Comparison of ENCODE assay signal across 10 cellular contexts in the genomic region with DNA sequence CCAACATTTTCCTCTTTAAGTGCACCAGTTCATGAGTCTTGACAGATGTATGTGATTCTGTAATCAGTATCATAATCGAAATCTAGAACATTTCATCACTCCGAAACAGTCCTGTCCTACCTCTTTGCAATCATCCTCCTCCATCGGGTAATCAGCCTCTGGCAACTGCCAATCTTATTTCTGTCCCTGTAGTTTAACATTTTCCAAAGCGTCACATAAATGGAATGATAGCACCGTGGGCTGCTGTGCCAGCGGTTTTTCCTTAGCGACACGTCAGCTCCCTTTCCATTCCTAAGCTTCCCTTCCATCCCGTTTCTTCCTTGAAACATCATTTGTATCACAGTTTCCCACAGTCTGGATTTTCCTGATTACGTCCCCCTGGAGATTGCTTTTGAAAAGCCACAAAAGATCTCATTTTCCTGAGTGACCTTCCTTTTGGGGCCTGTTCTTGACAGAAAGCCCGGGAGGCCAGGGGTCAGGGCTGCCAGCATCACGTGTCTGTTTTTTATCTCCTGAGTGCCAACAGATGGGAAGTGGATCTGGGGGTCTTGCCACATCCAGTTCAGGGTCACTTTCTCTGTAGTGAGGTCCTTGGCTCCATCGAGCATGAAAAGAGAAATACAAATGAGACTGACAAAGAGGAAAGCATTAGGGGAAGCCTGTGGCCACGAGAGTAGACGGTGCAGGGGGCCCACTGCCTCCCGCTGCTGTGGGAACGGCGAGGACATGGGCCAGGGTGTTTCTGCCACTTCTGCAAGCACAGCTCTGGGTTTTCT. TPM values are rescaled to one million over a fixed set of nuclear protein-coding genes. Genes with fewer than 3 reads are reported as not detected.
DNase-seq lines count a peak whose midpoint lies in the region; ATAC-seq and TF ChIP-seq lines count a peak whose summit lies in the region.
"Had no signal": no experiment of that assay in that cellular context is flagged by ENCODE, and none has a peak within 500 bp of the region (broad histone marks: within the 10 kb centered on the region; RNA-seq: fewer than 3 reads in every experiment).

No MANE protein-coding gene starts in this region.

- H3K4me3 ChIP-seq in left lung (no peak overlapping the region), skin epidermis (no peak overlapping the region), GM23338 (no peak overlapping the region), OCI-LY7 (ENCODE audit: low read depth, low read length, poor library complexity, severe bottlenecking) (no peak overlapping the region)

- intact Hi-C loops in left lung (cut with DNase I) (no loop called here), OCI-LY7 (cut with micrococcal nuclease; ENCODE audit: unreplicated experiment) (no loop called here)

- H3K27me3 Mint-ChIP-seq in HFFc6 (ENCODE audit: insufficient read depth): no peaks in the 10 kb centered on the region
- peaks cover 5% of the 10 kb centered on the region for H3K27me3 Mint-ChIP-seq in GM23338 (ENCODE audit: insufficient read depth, low read depth, poor library complexity)
- H3K27me3 Mint-ChIP-seq: activated naive CD8-positive, alpha-beta T cell treated with anti-CD3 and anti-CD28 coated beads for 36 hours had no signal

- H3K27ac Mint-ChIP-seq in HFFc6 (peak overlapping the region; percentile 87), GM23338 (no peak overlapping the region)
- H3K27ac Mint-ChIP-seq: activated naive CD8-positive, alpha-beta T cell treated with anti-CD3 and anti-CD28 coated beads for 36 hours had no signal

- no peaks in the 10 kb centered on the region for H3K9me3 ChIP-seq in left lung
- no peaks in the 10 kb centered on the region for H3K9me3 ChIP-seq in OCI-LY7 (ENCODE audit: low read length)

- H2AFZ ChIP-seq in GM23338: no peak overlapping the region
- no peak overlapping the region for H2AFZ ChIP-seq in OCI-LY7 (ENCODE audit: low read length)

- TF ChIP-seq CTCF in HFFc6 (IDR thresholded peaks at IDR 0.05): no peak
- TF ChIP-seq CTCF in left lung (IDR thresholded peaks at IDR 0.05): no peak
- no peak for TF ChIP-seq CTCF in GM23338 (conservative IDR thresholded peaks at IDR 0.05; ENCODE audit: low read depth in 2 of 2)
- TF ChIP-seq CTCF in OCI-LY7 (conservative IDR thresholded peaks at IDR 0.05; ENCODE audit: low read length): no peak

- CTCF ChIA-PET in OCI-LY7 (lab: Charles Lee; ENCODE audit: unreplicated experiment): no interaction called here

- ATAC-seq in left lung (no peak), GM23338 (no peak), HG03175 (IDR thresholded peaks at IDR 0.05; ENCODE audit: unreplicated experiment) (no peak)

- POLR2A ChIA-PET in OCI-LY7 (lab: Charles Lee): no interaction called here

- no peaks in the 10 kb centered on the region for H3K9me3 Mint-ChIP-seq in HFFc6
- no peaks in the 10 kb centered on the region for H3K9me3 Mint-ChIP-seq in GM23338
- H3K9me3 Mint-ChIP-seq: activated naive CD8-positive, alpha-beta T cell treated with anti-CD3 and anti-CD28 coated beads for 36 hours had no signal

- no TSS peak for BruUV-seq in OCI-LY7 (replicated peaks; lab: Mats Ljungman, UMichigan)

- peak; percentile 67 for DNase-seq in HFFc6
- peak; percentile 76 to 95 for DNase-seq in dermis microvascular lymphatic vessel endothelial cell (ENCODE audit: low read depth in 2 of 2)
- peak in 1 of 2 donors; percentile 52 for DNase-seq in left lung
- no peak for DNase-seq in GM23338 (ENCODE audit: low spot score)
- DNase-seq in OCI-LY7 (ENCODE audit: low spot score): no peak
- no peak for DNase-seq in DMS79 (lab: John Stamatoyannopoulos, UW)
- DNase-seq: activated naive CD8-positive, alpha-beta T cell treated with anti-CD3 and anti-CD28 coated beads for 36 hours had no signal

- H3K27ac ChIP-seq in left lung (peak overlapping the region; percentile 58 to 66), skin epidermis (peak overlapping the region in 20 of 21 experiments; percentile 4 to 87 (median 68)), GM23338 (ENCODE audit: low read depth) (no peak overlapping the region; the same call in 1 of the 2 replicates), OCI-LY7 (ENCODE audit: low read depth, low read length, poor library complexity, severe bottlenecking) (no peak overlapping the region)
- H3K27ac ChIP-seq: KMS-11 had no signal

- no peaks in the 10 kb centered on the region for H3F3A ChIP-seq in GM23338 (replicated peaks; ENCODE audit: low read depth)

- H3K27me3 ChIP-seq in left lung (no peaks in the 10 kb centered on the region), GM23338 (ENCODE audit: insufficient read depth) (no peaks in the 10 kb centered on the region)

- H4K20me1 ChIP-seq in GM23338 (replicated peaks; ENCODE audit: insufficient read depth) (peaks cover 6% of the 10 kb centered on the region), OCI-LY7 (ENCODE audit: insufficient read depth, low read length) (no peaks in the 10 kb centered on the region)

- no peaks in the 10 kb centered on the region for H3K9me2 ChIP-seq in GM23338 (ENCODE audit: insufficient read depth)
- H3K9me2 ChIP-seq in OCI-LY7 (ENCODE audit: insufficient read depth, low read length): no peaks in the 10 kb centered on the region

- peaks cover 0 to 79% of the 10 kb centered on the region in 2 donors for H3K36me3 ChIP-seq in left lung
- peaks cover 11% of the 10 kb centered on the region; the same call in 1 of the 2 replicates for H3K36me3 ChIP-seq in GM23338 (ENCODE audit: insufficient read depth)
- peaks cover 7% of the 10 kb centered on the region for H3K36me3 ChIP-seq in OCI-LY7 (ENCODE audit: insufficient read depth, low read length)

- H3K79me2 ChIP-seq in GM23338 (replicated peaks; ENCODE audit: insufficient read depth) (peaks cover 2% of the 10 kb centered on the region; the same call in 1 of the 2 replicates), OCI-LY7 (ENCODE audit: insufficient read depth, low read depth, low read length) (no peaks in the 10 kb centered on the region)

- no peak overlapping the region for H3K4me2 ChIP-seq in GM23338
- H3K4me2 ChIP-seq in OCI-LY7 (ENCODE audit: low read length): no peak overlapping the region
- H3K4me2 ChIP-seq: KMS-11 had no signal

- peaks cover 18% of the 10 kb centered on the region for H3K36me3 Mint-ChIP-seq in HFFc6 (ENCODE audit: low read depth)
- H3K36me3 Mint-ChIP-seq in GM23338 (ENCODE audit: low read depth): peaks cover 32% of the 10 kb centered on the region

- H3K4me1 ChIP-seq in left lung (peaks cover 8 to 35% of the 10 kb centered on the region in 2 donors), GM23338 (ENCODE audit: insufficient read depth) (no peaks in the 10 kb centered on the region; the same call in 1 of the 2 replicates), OCI-LY7 (ENCODE audit: insufficient read depth, low read length, poor library complexity, severe bottlenecking) (no peaks in the 10 kb centered on the region)

- H3K4me1 Mint-ChIP-seq in HFFc6 (ENCODE audit: low read depth): peaks cover 49% of the 10 kb centered on the region
- H3K4me1 Mint-ChIP-seq in GM23338: peaks cover 12% of the 10 kb centered on the region
- H3K4me1 Mint-ChIP-seq: activated naive CD8-positive, alpha-beta T cell treated with anti-CD3 and anti-CD28 coated beads for 36 hours had no signal

- H3K4me3 Mint-ChIP-seq in HFFc6 (peak overlapping the region; percentile 13), GM23338 (no peak overlapping the region)
- H3K4me3 Mint-ChIP-seq: activated naive CD8-positive, alpha-beta T cell treated with anti-CD3 and anti-CD28 coated beads for 36 hours had no signal

TF ChIP-seq in GM23338, 12 proteins besides CTCF, POLR2A, EP300 and RAD21:
- no peak for TF ChIP-seq POLR2AphosphoS5 (IDR thresholded peaks at IDR 0.05; ENCODE audit: low read depth)
- TF ChIP-seq, protein P1, sequence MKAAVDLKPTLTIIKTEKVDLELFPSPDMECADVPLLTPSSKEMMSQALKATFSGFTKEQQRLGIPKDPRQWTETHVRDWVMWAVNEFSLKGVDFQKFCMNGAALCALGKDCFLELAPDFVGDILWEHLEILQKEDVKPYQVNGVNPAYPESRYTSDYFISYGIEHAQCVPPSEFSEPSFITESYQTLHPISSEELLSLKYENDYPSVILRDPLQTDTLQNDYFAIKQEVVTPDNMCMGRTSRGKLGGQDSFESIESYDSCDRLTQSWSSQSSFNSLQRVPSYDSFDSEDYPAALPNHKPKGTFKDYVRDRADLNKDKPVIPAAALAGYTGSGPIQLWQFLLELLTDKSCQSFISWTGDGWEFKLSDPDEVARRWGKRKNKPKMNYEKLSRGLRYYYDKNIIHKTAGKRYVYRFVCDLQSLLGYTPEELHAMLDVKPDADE (IDR thresholded peaks at IDR 0.05): no peak
- no peak for TF ChIP-seq ZNF114 (CRISPR knock-in tag; IDR thresholded peaks at IDR 0.05)
- TF ChIP-seq CREB1 (CRISPR knock-in tag; IDR thresholded peaks at IDR 0.05; ENCODE audit: low read depth): no peak
- TF ChIP-seq NANOG (IDR thresholded peaks at IDR 0.05; ENCODE audit: borderline replicate concordance): no peak
- no peak for TF ChIP-seq EZH2 (IDR thresholded peaks at IDR 0.05; ENCODE audit: low read depth, unreplicated experiment)

RNA-seq across cellular contexts. Expression of a gene that starts 31.6 kb away (rescaled TPM):
- 10 to 100 TPM; 35.5 to 47.3 (median 37.2) TPM for total RNA-seq in HFFc6 (2021; fragmentation: NEBNext Ultra II Directional; extraction: Animal tissue kit (Norgen Biotek cat#: 25700))
- total RNA-seq in dermis microvascular lymphatic vessel endothelial cell: 34.3 and 85.8 TPM in 2 replicates
- 10 to 100 TPM; 32.3 to 50.4 TPM for total RNA-seq in left lung
- total RNA-seq in GM23338 (2014; rRNA removed; shearing (Covaris generic)): 12.7 TPM in 2 replicates
- 22.3 and 27.1 TPM in 2 replicates for polyA plus RNA-seq in GM23338 (2016; fragmentation: Nextera tagmentation; extraction: Ambion mirVana)
- 12.4 and 18.1 TPM in 2 replicates for total RNA-seq in OCI-LY7 (2014; rRNA removed; shearing (Covaris generic))
- 22.1 and 23.0 TPM in 2 replicates for total RNA-seq in OCI-LY7 (2022)

RNA-seq across cellular contexts. Expression of a gene that starts 47.8 kb away (rescaled TPM):
- 10 to 100 TPM; 48.2 to 69.3 (median 49.4) TPM for total RNA-seq in HFFc6 (2021; fragmentation: NEBNext Ultra II Directional; extraction: Animal tissue kit (Norgen Biotek cat#: 25700))
- total RNA-seq in dermis microvascular lymphatic vessel endothelial cell (68.0 and 112 TPM in 2 replicates), left lung (100 to 1,000 TPM; 206 to 210 TPM), OCI-LY7 (2022) (38.3 and 45.2 TPM in 2 replicates)
- 126 and 164 TPM in 2 replicates for total RNA-seq in GM23338 (2014; rRNA removed; shearing (Covaris generic))
- polyA plus RNA-seq in GM23338 (2016; fragmentation: Nextera tagmentation; extraction: Ambion mirVana): 126 and 137 TPM in 2 replicates
- total RNA-seq in OCI-LY7 (2014; rRNA removed; shearing (Covaris generic)): 30.8 and 41.5 TPM in 2 replicates

Comparison
In these comparisons a context has a peak if more than half of its experiments do, and no peak if none do; other contexts are left out.
1. DNase-seq: peak in HFFc6 (single experiment) and dermis microvascular lymphatic vessel endothelial cell (2 of 2); none in GM23338 (single experiment), OCI-LY7 (single experiment) and DMS79 (single experiment).
2. H3K27ac ChIP-seq: peak in left lung (2 of 2) and skin epidermis (20 of 21); none in GM23338 (single experiment) and OCI-LY7 (single experiment).